21 cellular contexts compared by ENCODE assay signal in the genomic region with DNA sequence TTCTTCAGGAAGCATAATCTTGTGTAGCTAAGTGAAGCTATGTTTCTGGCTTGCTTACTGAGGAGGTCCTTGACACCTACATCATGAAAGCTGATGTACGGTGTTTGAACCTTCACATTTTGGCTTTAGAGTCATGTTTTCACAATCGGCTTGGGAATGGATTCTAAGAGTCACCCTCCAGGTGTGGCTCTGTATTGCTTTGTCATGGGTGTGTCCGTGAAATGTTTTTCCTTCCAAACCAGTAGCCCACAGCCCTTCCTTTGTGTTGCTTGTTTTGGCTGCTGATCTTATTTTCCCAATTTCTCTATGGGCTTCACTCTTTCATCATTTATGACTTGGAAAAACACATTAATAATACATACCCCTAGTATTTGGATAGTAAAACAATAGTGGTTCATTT.
DNase-seq lines count a peak whose midpoint lies in the region; ATAC-seq, FAIRE-seq and TF ChIP-seq lines count a peak whose summit lies in the region.
"Had no signal": no experiment of that assay in that cellular context is flagged by ENCODE, and none has a peak within 500 bp of the region (broad histone marks: within the 10 kb centered on the region; RNA-seq: fewer than 3 reads in every experiment).

No MANE protein-coding gene starts in this region.

- ATAC-seq in left colon (peak; percentile 70), GM18909 (IDR thresholded peaks at IDR 0.05; ENCODE audit: poor library complexity, unreplicated experiment) (no peak), HG03108 (IDR thresholded peaks at IDR 0.05; ENCODE audit: unreplicated experiment) (no peak)

- DNase-seq in DMS153 (lab: John Stamatoyannopoulos, UW) (peak; percentile 52), NCI-H748 (lab: John Stamatoyannopoulos, UW; ENCODE audit: unreplicated experiment) (peak; percentile 92), bronchial epithelial cell (ENCODE audit: low read depth) (peak; percentile 39), left colon (no peak), SIG-M5 (lab: John Stamatoyannopoulos, UW) (no peak), tibial artery (no peak)
- DNase-seq: activated CD8-positive, alpha-beta memory T cell treated with anti-CD3 and anti-CD28 coated beads for 24 hours; activated naive CD8-positive, alpha-beta T cell treated with anti-CD3 and anti-CD28 coated beads, Interleukin-2, amount 10 ng/mL, durations not matched to agents 7 days and 5 days; CD8-positive, alpha-beta memory T cell; central memory CD4-positive, alpha-beta T cell; EL; foreskin melanocyte; left cardiac atrium; MM.1S; right lobe of liver; stimulated activated CD4-positive, alpha-beta T cell treated with anti-CD3 and anti-CD28 coated beads, Interleukin-1b, Interleukin-23, amount 100 ng/mL, for 48 hours; stomach had no signal

- no peak overlapping the region for H3K27ac ChIP-seq in tibial artery
- H3K27ac ChIP-seq: neutrophil, right lobe of liver, stomach had no signal

- no peak for TF ChIP-seq CTCF in bronchial epithelial cell (IDR thresholded peaks at IDR 0.05; ENCODE audit: insufficient read depth, low read length, severe bottlenecking)
- TF ChIP-seq CTCF in tibial artery (IDR thresholded peaks at IDR 0.05), result no peak

- peaks cover 0 to 8% (median 5%) of the 10 kb centered on the region in 3 donors for H3K9me3 ChIP-seq in tibial artery
- H3K9me3 ChIP-seq: neutrophil, right lobe of liver, stomach had no signal

- no peaks in the 10 kb centered on the region for H3K4me1 ChIP-seq in tibial artery
- H3K4me1 ChIP-seq: right lobe of liver, stomach had no signal

- peak; percentile 91 for FAIRE-seq in bronchial epithelial cell (lab: Jason Lieb, UNC)
- FAIRE-seq: urothelium cell line had no signal

- no peaks in the 10 kb centered on the region for H3K36me3 ChIP-seq in bronchial epithelial cell (ENCODE audit: control insufficient read depth, insufficient read depth, low read length)
- peaks cover 19 to 27% (median 24%) of the 10 kb centered on the region in 3 donors for H3K36me3 ChIP-seq in tibial artery
- H3K36me3 ChIP-seq: neutrophil, right lobe of liver had no signal

- H3K27me3 ChIP-seq in bronchial epithelial cell (ENCODE audit: control insufficient read depth, insufficient read depth, low read length) (no peaks in the 10 kb centered on the region), tibial artery (no peaks in the 10 kb centered on the region)
- H3K27me3 ChIP-seq: neutrophil, right lobe of liver, stomach had no signal

- H3K4me3 ChIP-seq in bronchial epithelial cell (ENCODE audit: low read depth, low read length) (no peak overlapping the region), tibial artery (no peak overlapping the region)
- H3K4me3 ChIP-seq: right lobe of liver, stomach had no signal

- intact Hi-C loops in left colon (cut with DNase I, micrococcal nuclease) (no loop called here), tibial artery (cut with DNase I; ENCODE audit: low total_unique reads) (no loop called here)

Comparison
In these comparisons a context has a peak if more than half of its experiments do, and no peak if none do; other contexts are left out.
1. DNase-seq: peak in DMS153 (single experiment), NCI-H748 (single experiment) and bronchial epithelial cell (single experiment); none in left colon (0 of 2), SIG-M5 (single experiment) and tibial artery (0 of 2).